8 cellular contexts compared by ENCODE assay signal in the genomic region with DNA sequence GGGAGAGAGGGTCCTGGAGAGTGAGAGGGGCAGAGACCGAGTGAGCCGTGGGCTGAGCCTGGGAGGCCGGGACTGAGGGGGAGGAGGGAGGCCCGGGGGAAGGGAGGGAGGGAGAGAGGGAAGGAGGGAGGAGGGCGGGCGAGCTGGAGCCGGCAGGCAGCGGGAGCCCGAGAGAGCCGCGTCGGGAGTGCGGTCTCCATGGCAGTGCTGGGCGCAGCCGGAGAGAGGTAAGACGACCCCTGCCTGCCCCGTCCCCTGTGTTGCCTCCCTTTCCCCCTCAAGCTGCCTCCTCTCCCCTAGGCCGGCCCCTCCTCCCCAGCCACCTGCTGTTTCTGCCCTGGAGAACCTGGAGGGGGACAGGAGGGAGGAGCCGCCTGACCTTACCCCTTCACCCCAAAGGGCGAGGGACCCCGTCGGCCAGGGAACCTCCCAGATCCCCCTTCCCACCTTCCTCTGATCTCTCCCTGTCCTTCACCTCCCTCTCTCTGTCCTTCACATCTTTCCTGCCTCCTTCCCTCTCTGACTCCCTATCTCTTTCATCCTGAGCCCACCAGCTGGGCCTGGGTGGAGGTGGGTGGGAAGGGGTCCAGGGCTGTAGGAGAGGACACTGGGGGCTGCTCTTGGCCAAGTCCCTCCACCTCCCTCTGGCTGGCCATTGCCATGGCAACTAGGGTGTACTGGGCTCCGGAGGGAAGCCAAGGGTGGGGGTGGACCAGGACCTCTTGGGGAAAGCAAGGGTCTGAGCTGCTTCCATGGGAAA. TPM values are rescaled to one million over a fixed set of nuclear protein-coding genes. Genes with fewer than 3 reads are reported as not detected.
DNase-seq lines count a peak whose midpoint lies in the region; ATAC-seq lines count a peak whose summit lies in the region.

TSS of gene GPR162 (plus strand) at position 148 of the 760 bp plus-strand sequence. CDS start 2,078 bp downstream, outside the sequence.

- peak within 1 kb of the TSS; percentile 85 for H3K27ac ChIP-seq in layer of hippocampus (ENCODE audit: low read depth, low read length)

- no peaks in the 10 kb centered on the region for H3K9me3 Mint-ChIP-seq in activated CD4-positive, alpha-beta T cell treated with anti-CD3 and anti-CD28 coated beads, Interleukin-2, amount 10 ng/mL, durations not matched to agents 7 days and 5 days
- no peaks in the 10 kb centered on the region for H3K9me3 Mint-ChIP-seq in stimulated activated memory B cell treated with anti-CD40 and anti-IgM and Interleukin-4, amounts not matched to agents 10 μg/mL and 1 μg/mL and 100 μg/mL, for 72 hours

- H3K27me3 Mint-ChIP-seq in activated CD4-positive, alpha-beta T cell treated with anti-CD3 and anti-CD28 coated beads, Interleukin-2, amount 10 ng/mL, durations not matched to agents 7 days and 5 days, result peaks cover 36% of the 10 kb centered on the region
- peaks cover 62% of the 10 kb centered on the region for H3K27me3 Mint-ChIP-seq in stimulated activated memory B cell treated with anti-CD40 and anti-IgM and Interleukin-4, amounts not matched to agents 10 μg/mL and 1 μg/mL and 100 μg/mL, for 72 hours

- H3K4me1 Mint-ChIP-seq in activated CD4-positive, alpha-beta T cell treated with anti-CD3 and anti-CD28 coated beads, Interleukin-2, amount 10 ng/mL, durations not matched to agents 7 days and 5 days, result peaks cover 19% of the 10 kb centered on the region
- peaks cover 25% of the 10 kb centered on the region for H3K4me1 Mint-ChIP-seq in stimulated activated memory B cell treated with anti-CD40 and anti-IgM and Interleukin-4, amounts not matched to agents 10 μg/mL and 1 μg/mL and 100 μg/mL, for 72 hours

- CTCF ChIA-PET in activated CD4-positive, alpha-beta T cell treated with anti-CD3 and anti-CD28 coated beads, Interleukin-2, amount 10 ng/mL, durations not matched to agents 7 days and 5 days (lab: Charles Lee), result interaction anchor here (1.2 to 2.2 kb wide), 7 partner anchors 10 to 126 kb away, joined by 3 to 10 read pairs (median 5); partner anchors contain the start of genes MLF2 and USP5

- peaks cover 28% of the 10 kb centered on the region for H3K36me3 Mint-ChIP-seq in activated CD4-positive, alpha-beta T cell treated with anti-CD3 and anti-CD28 coated beads, Interleukin-2, amount 10 ng/mL, durations not matched to agents 7 days and 5 days (ENCODE audit: low read depth)
- H3K36me3 Mint-ChIP-seq in stimulated activated memory B cell treated with anti-CD40 and anti-IgM and Interleukin-4, amounts not matched to agents 10 μg/mL and 1 μg/mL and 100 μg/mL, for 72 hours, result no peaks in the 10 kb centered on the region

- peak within 1 kb of the TSS; percentile 60 for H3K27ac Mint-ChIP-seq in activated CD4-positive, alpha-beta T cell treated with anti-CD3 and anti-CD28 coated beads, Interleukin-2, amount 10 ng/mL, durations not matched to agents 7 days and 5 days
- no peak within 1 kb of the TSS for H3K27ac Mint-ChIP-seq in stimulated activated memory B cell treated with anti-CD40 and anti-IgM and Interleukin-4, amounts not matched to agents 10 μg/mL and 1 μg/mL and 100 μg/mL, for 72 hours

- no peak for ATAC-seq in stimulated activated memory B cell treated with anti-CD40 and anti-IgM and Interleukin-4, amounts not matched to agents 10 μg/mL and 1 μg/mL and 100 μg/mL, for 72 hours
- ATAC-seq in GM21825 (IDR thresholded peaks at IDR 0.05; ENCODE audit: unreplicated experiment) (no peak), HG03095 (IDR thresholded peaks at IDR 0.05; ENCODE audit: unreplicated experiment) (no peak)

- DNase-seq in activated CD4-positive, alpha-beta T cell treated with anti-CD3 and anti-CD28 coated beads, Interleukin-2, amount 10 ng/mL, durations not matched to agents 7 days and 5 days, result no peak
- no peak for DNase-seq in activated CD4-positive, alpha-beta T cell treated with anti-CD3 and anti-CD28 coated beads, Interleukin-2, amount 50 U/mL, for 1 hour
- DNase-seq in NCI-H345 treated with DMSO at 0.1 percent for 48 hours (lab: John Stamatoyannopoulos, UW; ENCODE audit: unreplicated experiment) (peak; percentile 24), cerebellum (ENCODE audit: low spot score) (peak; percentile 86)

- H3K4me3 Mint-ChIP-seq in activated CD4-positive, alpha-beta T cell treated with anti-CD3 and anti-CD28 coated beads, Interleukin-2, amount 10 ng/mL, durations not matched to agents 7 days and 5 days, result peak within 1 kb of the TSS; percentile 50
- H3K4me3 Mint-ChIP-seq in stimulated activated memory B cell treated with anti-CD40 and anti-IgM and Interleukin-4, amounts not matched to agents 10 μg/mL and 1 μg/mL and 100 μg/mL, for 72 hours, result peak within 1 kb of the TSS; percentile 41

- POLR2A ChIA-PET in activated CD4-positive, alpha-beta T cell treated with anti-CD3 and anti-CD28 coated beads, Interleukin-2, amount 10 ng/mL, durations not matched to agents 7 days and 5 days (lab: Charles Lee), result no interaction called here

- H3K27me3 ChIP-seq in layer of hippocampus (ENCODE audit: control insufficient read depth, insufficient read depth, low read length), result no peaks in the 10 kb centered on the region

RNA-seq across cellular contexts. Expression of gene GPR162, which starts in this region (rescaled TPM):
- total RNA-seq in activated CD4-positive, alpha-beta T cell treated with anti-CD3 and anti-CD28 coated beads, Interleukin-2, amount 10 ng/mL, durations not matched to agents 7 days and 5 days, result under 1 TPM; 0.25 to 0.29 TPM
- 28.5 TPM for total RNA-seq in cerebellum

Comparison
In these comparisons a context has a peak if more than half of its experiments do, and no peak if none do; other contexts are left out.
1. RNA of gene GPR162 (total RNA-seq): 28.5 TPM in cerebellum (single experiment); 0.25 to 0.29 TPM in activated CD4-positive, alpha-beta T cell treated with anti-CD3 and anti-CD28 coated beads, Interleukin-2, amount 10 ng/mL, durations not matched to agents 7 days and 5 days; every median in the first group is over 10 times any median in the second.
2. DNase-seq: peak in NCI-H345 treated with DMSO at 0.1 percent for 48 hours (single experiment) and cerebellum (single experiment); none in activated CD4-positive, alpha-beta T cell treated with anti-CD3 and anti-CD28 coated beads, Interleukin-2, amount 10 ng/mL, durations not matched to agents 7 days and 5 days (single experiment) and activated CD4-positive, alpha-beta T cell treated with anti-CD3 and anti-CD28 coated beads, Interleukin-2, amount 50 U/mL, for 1 hour (single experiment).